ENCODE assay signal across 11 cellular contexts in the genomic region with DNA sequence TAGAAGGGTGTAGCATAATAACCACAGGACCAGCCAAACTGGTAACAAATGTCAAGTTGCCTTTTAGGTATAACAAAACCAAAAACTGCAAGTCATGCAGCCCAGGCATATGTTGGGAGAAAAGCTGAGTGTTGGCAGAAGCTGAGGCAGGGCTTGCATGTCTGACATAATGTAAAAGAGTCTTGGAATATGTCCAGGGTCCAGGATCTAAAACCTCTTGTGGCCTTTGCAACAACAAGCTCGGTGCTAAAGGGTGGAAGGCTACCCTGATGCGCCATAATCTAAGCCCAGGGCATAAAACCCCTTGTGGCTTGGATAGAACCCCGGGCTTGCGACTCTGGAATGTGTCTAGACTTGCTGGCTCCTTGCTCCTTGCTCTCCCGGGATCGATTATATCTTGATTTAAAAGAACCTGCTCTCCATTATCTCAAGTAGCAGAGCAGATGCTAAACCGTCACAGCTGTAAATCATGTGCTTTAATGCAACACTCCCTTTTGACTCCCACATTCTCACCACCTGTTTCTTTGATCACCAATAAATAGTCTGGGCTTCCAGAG. TPM values are rescaled to one million over a fixed set of nuclear protein-coding genes. Genes with fewer than 3 reads are reported as not detected.
DNase-seq lines count a peak whose midpoint lies in the region; ATAC-seq and TF ChIP-seq lines count a peak whose summit lies in the region.
"Had no signal": no experiment of that assay in that cellular context is flagged by ENCODE, and none has a peak within 500 bp of the region (broad histone marks: within the 10 kb centered on the region; RNA-seq: fewer than 3 reads in every experiment).

No MANE protein-coding gene starts in this region.

- H3K9me3 ChIP-seq in hepatocyte (ENCODE audit: low read depth) = no peaks in the 10 kb centered on the region

- DNase-seq in BJ (ENCODE audit: low read depth) (peak; percentile 71), NCI-H1092 (lab: John Stamatoyannopoulos, UW) (peak; percentile 21), SK-N-DZ (ENCODE audit: low spot score) (peak; percentile 92), hepatocyte (ENCODE audit: low spot score) (peak; percentile 30), superior temporal gyrus (ENCODE audit: extremely low spot score) (no peak), omental fat pad (ENCODE audit: low spot score) (no peak), MV-4-11 (lab: John Stamatoyannopoulos, UW) (no peak)
- DNase-seq: activated naive CD8-positive, alpha-beta T cell treated with anti-CD3 and anti-CD28 coated beads, Interleukin-2, amount 10 ng/mL, durations not matched to agents 7 days and 5 days; naive thymus-derived CD4-positive, alpha-beta T cell; NCI-H2081 had no signal

- POLR2A ChIA-PET in BJ (lab: Charles Lee) = no interaction called here

- H3K79me2 ChIP-seq in hepatocyte = no peaks in the 10 kb centered on the region

- H3K4me1 ChIP-seq in hepatocyte (ENCODE audit: insufficient read depth) = peaks cover 5% of the 10 kb centered on the region

- CTCF ChIA-PET in BJ (lab: Yijun Ruan, JAX) = interaction anchor here (1.2 to 1.6 kb wide), 2 partner anchors 9 to 11 kb away, joined by 3 read pairs; no protein-coding TSS in a partner anchor

- WGBS in hepatocyte (ENCODE audit: low lambda C conversion rate, missing lambda C conversion rate) = 28% methylated on average over 7 of the region's 7 CpGs

- no peaks in the 10 kb centered on the region for H4K20me1 ChIP-seq in hepatocyte (ENCODE audit: insufficient read depth, poor library complexity, severe bottlenecking)

- H3K9me2 ChIP-seq in hepatocyte (replicated peaks; ENCODE audit: insufficient read depth) = no peaks in the 10 kb centered on the region

- no peak overlapping the region for H2AFZ ChIP-seq in hepatocyte

- H3K27ac ChIP-seq in hepatocyte = no peak overlapping the region

- H3K27me3 ChIP-seq in BJ (ENCODE audit: control insufficient read depth, insufficient read depth, low read length) = no peaks in the 10 kb centered on the region; the same call in 1 of the 2 replicates
- no peaks in the 10 kb centered on the region for H3K27me3 ChIP-seq in hepatocyte

- H3K36me3 ChIP-seq in BJ (ENCODE audit: control insufficient read depth, insufficient read depth, low read length) = no peaks in the 10 kb centered on the region
- H3K36me3 ChIP-seq in hepatocyte (replicated peaks; ENCODE audit: insufficient read depth, low read depth) = no peaks in the 10 kb centered on the region

- H3K4me3 ChIP-seq in BJ (ENCODE audit: low read depth, low read length) (no peak overlapping the region), hepatocyte (no peak overlapping the region)

- peak overlapping the region; percentile 12 for H3K4me2 ChIP-seq in hepatocyte

- TF ChIP-seq CTCF in BJ (IDR thresholded peaks at IDR 0.05; ENCODE audit: insufficient read depth, low read depth, low read length) = no peak
- TF ChIP-seq CTCF in hepatocyte (IDR thresholded peaks at IDR 0.05; ENCODE audit: poor library complexity) = no peak
- TF ChIP-seq CTCF in omental fat pad (IDR thresholded peaks at IDR 0.05) = no peak

- ATAC-seq in omental fat pad (ENCODE audit: low FRiP score) = no peak
- ATAC-seq in GM18873 (IDR thresholded peaks at IDR 0.05; ENCODE audit: low FRiP score, unreplicated experiment) = no peak
- ATAC-seq: naive thymus-derived CD4-positive, alpha-beta T cell had no signal

RNA-seq across cellular contexts. Expression of a gene that starts 26.5 kb away (rescaled TPM):
- polyA plus RNA-seq in BJ (2011; rRNA removed) = 7.8 and 13.3 TPM in 2 replicates
- 3.6 and 6.1 TPM in 2 replicates for polyA minus RNA-seq in BJ (2011; rRNA and poly(A)+ RNA removed)
- 16.3 and 17.7 TPM in 2 replicates for polyA plus RNA-seq in SK-N-DZ (2014; cell fraction: cytosol; rRNA removed)
- polyA plus RNA-seq in SK-N-DZ (2014; cell fraction: nucleus; rRNA removed) = 19.7 and 21.0 TPM in 2 replicates
- total RNA-seq in hepatocyte = 39.7 and 56.1 TPM in 2 replicates
- 16.7 and 18.9 TPM in 2 replicates for polyA plus RNA-seq in hepatocyte
- 10 to 100 TPM; 16.6 to 30.6 (median 18.3) TPM for total RNA-seq in omental fat pad

Comparison
In these comparisons a context has a peak if more than half of its experiments do, and no peak if none do; other contexts are left out.
1. DNase-seq: peak in BJ (single experiment), NCI-H1092 (single experiment), SK-N-DZ (single experiment) and hepatocyte (single experiment); none in superior temporal gyrus (single experiment), omental fat pad (single experiment) and MV-4-11 (single experiment).